ENCODE assay signal across 33 cellular contexts in the genomic region with DNA sequence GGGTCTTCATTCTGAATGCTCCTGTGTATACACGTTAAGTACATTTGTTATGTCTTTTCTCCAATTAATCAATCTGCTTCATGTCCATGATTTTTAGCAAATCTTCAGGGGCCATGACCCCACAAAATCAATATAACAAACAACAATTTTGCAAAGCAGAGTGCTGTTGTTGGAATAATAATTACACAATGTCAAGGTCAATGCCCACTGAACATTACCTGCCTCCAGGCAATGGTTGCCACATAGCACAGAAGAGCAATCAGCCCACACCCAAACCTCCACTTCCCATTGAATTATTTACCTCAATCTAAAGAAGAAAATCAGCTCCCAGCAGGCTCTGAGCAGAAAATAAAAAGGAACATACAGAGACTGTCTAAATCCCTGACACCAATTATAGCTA.
DNase-seq lines count a peak whose midpoint lies in the region; ATAC-seq, FAIRE-seq and TF ChIP-seq lines count a peak whose summit lies in the region.
"Had no signal": no experiment of that assay in that cellular context is flagged by ENCODE, and none has a peak within 500 bp of the region (broad histone marks: within the 10 kb centered on the region; RNA-seq: fewer than 3 reads in every experiment).

No MANE protein-coding gene starts in this region.

- intact Hi-C loops in HepG2 (cut with micrococcal nuclease; ENCODE audit: unreplicated experiment): no loop called here

- no peak for TF ChIP-seq RAD21 in HepG2 (CRISPR knock-in tag; IDR thresholded peaks at IDR 0.05)

- no peak overlapping the region for H2AFZ ChIP-seq in HepG2 (ENCODE audit: low read length)

- TF ChIP-seq CTCF in epithelial cell of esophagus (IDR thresholded peaks at IDR 0.05; ENCODE audit: insufficient read depth, low read depth, low read length, missing control alignments) (no peak), HepG2 (CRISPR knock-in tag; IDR thresholded peaks at IDR 0.05) (no peak)

- H3K36me3 ChIP-seq in HepG2 (replicated peaks in 1 of 2; ENCODE audit: control insufficient read depth in 1 of 2, insufficient read depth in 2 of 2, low read length in 2 of 2): no peaks in the 10 kb centered on the region
- H3K36me3 ChIP-seq: BE2C; BLaER1; BLaER1 treated with 17β-estradiol and CSF1 and Interleukin-3, amounts not matched to agents 10 nM and 100 nM had no signal

- no peak for FAIRE-seq in HepG2 (lab: Jason Lieb, UNC)
- FAIRE-seq: A204.1, A549, D721Med had no signal

- TF ChIP-seq POLR2A in HepG2 (IDR thresholded peaks at IDR 0.05; ENCODE audit: insufficient read depth in 1 of 2, low read depth in 2 of 2, low read length in 2 of 2): no peak

- BruUV-seq in HepG2 (replicated peaks; lab: Mats Ljungman, UMichigan): no TSS peak

- H3K4me1 ChIP-seq in HepG2 (ENCODE audit: insufficient read depth, low read length): no peaks in the 10 kb centered on the region
- H3K4me1 ChIP-seq: A549; BE2C; BLaER1; BLaER1 treated with 17β-estradiol and CSF1 and Interleukin-3, amounts not matched to agents 10 nM and 100 nM; Caco-2 had no signal

- ATAC-seq in left lobe of liver: peak; percentile 86
- ATAC-seq in HepG2: no peak
- no peak for ATAC-seq in HG03520 (IDR thresholded peaks at IDR 0.05; ENCODE audit: unreplicated experiment)
- ATAC-seq: A549; CD8-positive, alpha-beta T cell had no signal

- H3K9ac ChIP-seq in HepG2 (ENCODE audit: insufficient read depth, low read depth, low read length): no peak overlapping the region
- H3K9ac ChIP-seq: BLaER1; BLaER1 treated with 17β-estradiol and CSF1 and Interleukin-3, amounts not matched to agents 10 nM and 100 nM had no signal

- H3K27ac ChIP-seq in HepG2 (ENCODE audit: extremely low read length, insufficient read depth, low read length): no peak overlapping the region
- H3K27ac ChIP-seq: 22Rv1; A549; BLaER1; BLaER1 treated with 17β-estradiol and CSF1 and Interleukin-3, amounts not matched to agents 10 nM and 100 nM; C4-2B had no signal

- H3K4me3 ChIP-seq in epithelial cell of esophagus (ENCODE audit: low read length) (no peak overlapping the region), HepG2 (replicated peaks in 1 of 3; ENCODE audit: insufficient read depth in 1 of 3, low read depth in 2 of 3, low read length in 3 of 3) (no peak overlapping the region)
- H3K4me3 ChIP-seq: A549; BLaER1; BLaER1 treated with 17β-estradiol and CSF1 and Interleukin-3, amounts not matched to agents 10 nM and 100 nM had no signal

- CTCF ChIA-PET in HepG2 (lab: Yijun Ruan, JAX; ENCODE audit: low intra/inter-chr PET ratio, low total read pairs): no interaction called here

- DNase-seq in epithelial cell of esophagus (ENCODE audit: low read depth) (peak; percentile 15), left lobe of liver (ENCODE audit: low spot score) (peak; percentile 42), HepG2 (ENCODE audit: low spot score) (no peak), NCI-H1105 treated with DMSO at 0.1 percent for 48 hours (lab: John Stamatoyannopoulos, UW) (no peak), NCI-H1105 (lab: John Stamatoyannopoulos, UW) (no peak)
- DNase-seq: 8988T; ACHN; AML-193; BE2C; C1 segment of cervical spinal cord; Caco-2; Calu3; CD4-positive, alpha-beta memory T cell; CD4-positive, alpha-beta T cell; CD4-positive, CD25-positive, alpha-beta regulatory T cell; CD8-positive, alpha-beta memory T cell; CD8-positive, alpha-beta T cell; COR-L47; DMS 273 treated with DMSO at 0.1 percent for 48 hours; DMS153; DMS53; DMS79; DMS79 treated with DMSO at 0.1 percent for 48 hours; DND-41; EL had no signal

- H3K27me3 ChIP-seq in HepG2 (ENCODE audit: control insufficient read depth in 1 of 2, insufficient read depth in 2 of 2, low read length in 2 of 2): no peaks in the 10 kb centered on the region
- H3K27me3 ChIP-seq: BE2C; BLaER1; BLaER1 treated with 17β-estradiol and CSF1 and Interleukin-3, amounts not matched to agents 10 nM and 100 nM had no signal

- H3K4me2 ChIP-seq in HepG2 (ENCODE audit: low read depth, low read length): no peak overlapping the region
- H3K4me2 ChIP-seq: A549; BLaER1; BLaER1 treated with 17β-estradiol and CSF1 and Interleukin-3, amounts not matched to agents 10 nM and 100 nM had no signal

- in situ Hi-C loops in HepG2 (cut with HindIII; ENCODE audit: extremely low pct_ligation_motif_present, low pct_unique_long_range_greater_than_20kb): loop anchor here (25.0 kb wide), 1 partner anchor 845 kb away; no protein-coding TSS in a partner anchor

- POLR2A ChIA-PET in HepG2 (lab: Yijun Ruan, JAX): no interaction called here

- no peaks in the 10 kb centered on the region for H3K79me2 ChIP-seq in HepG2 (ENCODE audit: insufficient read depth, low read length)

- no peaks in the 10 kb centered on the region for H3K9me3 ChIP-seq in HepG2 (ENCODE audit: low read length)
- H3K9me3 ChIP-seq: A549; BE2C; BLaER1; BLaER1 treated with 17β-estradiol and CSF1 and Interleukin-3, amounts not matched to agents 10 nM and 100 nM; Caco-2 had no signal

- H4K20me1 ChIP-seq in HepG2 (ENCODE audit: insufficient read depth, low read length): no peaks in the 10 kb centered on the region
- H4K20me1 ChIP-seq: BLaER1; BLaER1 treated with 17β-estradiol and CSF1 and Interleukin-3, amounts not matched to agents 10 nM and 100 nM had no signal

- TF ChIP-seq EP300 in HepG2 (IDR thresholded peaks at IDR 0.05; ENCODE audit: low read depth in 2 of 2, low read length in 2 of 2) (no peak), HepG2 (CRISPR knock-in tag; IDR thresholded peaks at IDR 0.05; ENCODE audit: borderline replicate concordance) (no peak)

- WGBS in HepG2 (ENCODE audit: low lambda C conversion rate): 56% methylated on average over 1 of the region's 1 CpG

TF ChIP-seq in HepG2, 621 proteins besides CTCF, POLR2A, EP300 and RAD21:
- TF ChIP-seq RARA (CRISPR knock-in tag; IDR thresholded peaks at IDR 0.05) (peak; percentile 26; the same call in 1 of the 2 replicates), GATA4 (IDR thresholded peaks at IDR 0.05; ENCODE audit: borderline replicate concordance, low read depth) (no peak), NRL (CRISPR knock-in tag; IDR thresholded peaks at IDR 0.05; ENCODE audit: borderline replicate concordance) (no peak)

Comparison
In these comparisons a context has a peak if more than half of its experiments do, and no peak if none do; other contexts are left out.
1. DNase-seq: peak in epithelial cell of esophagus (single experiment) and left lobe of liver (single experiment); none in HepG2 (single experiment), NCI-H1105 treated with DMSO at 0.1 percent for 48 hours (single experiment) and NCI-H1105 (single experiment).